In genomic region chr4:11039494-11040142, GRCh38 we compare ENCODE assay signal across 20 cellular contexts.
DNase-seq lines count a peak whose midpoint lies in the region; ATAC-seq and TF ChIP-seq lines count a peak whose summit lies in the region.
"Had no signal": no experiment of that assay in that cellular context is flagged by ENCODE, and none has a peak within 500 bp of the region (broad histone marks: within the 10 kb centered on the region; RNA-seq: fewer than 3 reads in every experiment).

No MANE protein-coding gene starts in this region.

- H3K4me1 ChIP-seq in right cardiac atrium (ENCODE audit: control insufficient read depth, insufficient read depth, low read length): no peaks in the 10 kb centered on the region
- peaks cover 10% of the 10 kb centered on the region for H3K4me1 ChIP-seq in ovary (ENCODE audit: insufficient read depth)
- no peaks in the 10 kb centered on the region for H3K4me1 ChIP-seq in upper lobe of right lung

- TF ChIP-seq CTCF in ovary (IDR thresholded peaks at IDR 0.05) (no peak), upper lobe of right lung (IDR thresholded peaks at IDR 0.05) (no peak)

- 62% methylated on average over 9 of the region's 9 CpGs for WGBS in right cardiac atrium
- WGBS in ovary, 3 donors: 36 to 67% (median 38%) methylated on average over 9 of the region's 9 CpGs

- H3K4me3 Mint-ChIP-seq in effector memory CD8-positive, alpha-beta T cell: peak overlapping the region in 1 of 2 donors; percentile 9
- no peak overlapping the region for H3K4me3 Mint-ChIP-seq in T-helper 17 cell
- H3K4me3 Mint-ChIP-seq: GM23338 had no signal

- H3K4me1 Mint-ChIP-seq in effector memory CD8-positive, alpha-beta T cell (ENCODE audit: low read depth in 2 of 2): peaks cover 0 to 2% of the 10 kb centered on the region in 2 donors
- no peaks in the 10 kb centered on the region for H3K4me1 Mint-ChIP-seq in T-helper 17 cell

- DNase-seq in right cardiac atrium (peak in 1 of 3 donors; percentile 30), Right ventricle myocardium inferior (ENCODE audit: missing footprints) (no peak), ovary (peak in 4 of 5 donors; percentile 9 to 50 (median 18)), upper lobe of right lung (no peak), T1000 (lab: John Stamatoyannopoulos, UW) (no peak), T-helper 17 cell (no peak)
- no peak for DNase-seq in effector memory CD8-positive, alpha-beta T cell
- DNase-seq: AML-193, COR-L47, DMS 273 treated with DMSO at 0.1 percent for 48 hours, HCEC 1CT, Kasumi-1, MM.1S, NCI-H1105 treated with DMSO at 0.1 percent for 48 hours, NCI-H1694, NCI-H226 had no signal

- H3K4me3 ChIP-seq in right cardiac atrium (ENCODE audit: low read length) (no peak overlapping the region), ovary (no peak overlapping the region), upper lobe of right lung (no peak overlapping the region)
- H3K4me3 ChIP-seq: GM23338 had no signal

- H3K27ac ChIP-seq in right cardiac atrium (ENCODE audit: low read length): no peak overlapping the region
- H3K27ac ChIP-seq in ovary: peak overlapping the region in 1 of 2 donors; percentile 23
- no peak overlapping the region for H3K27ac ChIP-seq in upper lobe of right lung
- H3K27ac ChIP-seq: 22Rv1 had no signal

- intact Hi-C loops in right cardiac atrium (cut with DNase I) (no loop called here), Right ventricle myocardium inferior (cut with DNase I) (no loop called here), ovary (cut with DNase I) (no loop called here), upper lobe of right lung (cut with DNase I) (no loop called here)

- ATAC-seq in right cardiac atrium: peak; percentile 43 to 46
- ATAC-seq in Right ventricle myocardium inferior: no peak
- ATAC-seq in effector memory CD8-positive, alpha-beta T cell (replicated peaks): peak; percentile 82
- peak; percentile 63 for ATAC-seq in upper lobe of right lung
- no peak for ATAC-seq in GM21515 (IDR thresholded peaks at IDR 0.05; ENCODE audit: unreplicated experiment)
- ATAC-seq in T-helper 17 cell: no peak
- ATAC-seq: GM23338, Panc1 had no signal

- no peaks in the 10 kb centered on the region for H3K36me3 ChIP-seq in ovary
- H3K36me3 ChIP-seq in upper lobe of right lung: no peaks in the 10 kb centered on the region

- no peak for TF ChIP-seq POLR2A in ovary (IDR thresholded peaks at IDR 0.05)

- no peaks in the 10 kb centered on the region for H3K36me3 Mint-ChIP-seq in effector memory CD8-positive, alpha-beta T cell (ENCODE audit: insufficient read depth)
- H3K36me3 Mint-ChIP-seq in T-helper 17 cell (ENCODE audit: low read depth): no peaks in the 10 kb centered on the region

- peak overlapping the region in 1 of 2 donors; percentile 39 for H3K27ac Mint-ChIP-seq in effector memory CD8-positive, alpha-beta T cell
- no peak overlapping the region for H3K27ac Mint-ChIP-seq in T-helper 17 cell
- H3K27ac Mint-ChIP-seq: GM23338 had no signal

- no peaks in the 10 kb centered on the region for H3K9me3 ChIP-seq in right cardiac atrium (ENCODE audit: control insufficient read depth, low read length)
- H3K9me3 ChIP-seq in ovary: no peaks in the 10 kb centered on the region
- no peaks in the 10 kb centered on the region for H3K9me3 ChIP-seq in upper lobe of right lung
- H3K9me3 ChIP-seq in T-helper 17 cell (ENCODE audit: control insufficient read depth, low read length, poor library complexity, severe bottlenecking): no peaks in the 10 kb centered on the region

- H3K9me3 Mint-ChIP-seq in effector memory CD8-positive, alpha-beta T cell: no peaks in the 10 kb centered on the region
- H3K9me3 Mint-ChIP-seq: GM23338 had no signal

- no peaks in the 10 kb centered on the region for H3K27me3 Mint-ChIP-seq in effector memory CD8-positive, alpha-beta T cell
- no peaks in the 10 kb centered on the region for H3K27me3 Mint-ChIP-seq in T-helper 17 cell

- H3K27me3 ChIP-seq in right cardiac atrium (ENCODE audit: control insufficient read depth, insufficient read depth): no peaks in the 10 kb centered on the region
- no peaks in the 10 kb centered on the region for H3K27me3 ChIP-seq in ovary
- H3K27me3 ChIP-seq in upper lobe of right lung: no peaks in the 10 kb centered on the region

- TF ChIP-seq EP300 in ovary (IDR thresholded peaks at IDR 0.05): no peak

Comparison
In these comparisons a context has a peak if more than half of its experiments do, and no peak if none do; other contexts are left out.
1. ATAC-seq: peak in right cardiac atrium (2 of 2), effector memory CD8-positive, alpha-beta T cell (single experiment) and upper lobe of right lung (single experiment); none in Right ventricle myocardium inferior (single experiment), GM21515 (single experiment) and T-helper 17 cell (single experiment).
2. DNase-seq: peak in ovary (4 of 5); none in Right ventricle myocardium inferior (single experiment), effector memory CD8-positive, alpha-beta T cell (0 of 3), upper lobe of right lung (single experiment), T1000 (single experiment) and T-helper 17 cell (0 of 3).